Comparison of ENCODE assay signal across 12 cellular contexts in the genomic region with DNA sequence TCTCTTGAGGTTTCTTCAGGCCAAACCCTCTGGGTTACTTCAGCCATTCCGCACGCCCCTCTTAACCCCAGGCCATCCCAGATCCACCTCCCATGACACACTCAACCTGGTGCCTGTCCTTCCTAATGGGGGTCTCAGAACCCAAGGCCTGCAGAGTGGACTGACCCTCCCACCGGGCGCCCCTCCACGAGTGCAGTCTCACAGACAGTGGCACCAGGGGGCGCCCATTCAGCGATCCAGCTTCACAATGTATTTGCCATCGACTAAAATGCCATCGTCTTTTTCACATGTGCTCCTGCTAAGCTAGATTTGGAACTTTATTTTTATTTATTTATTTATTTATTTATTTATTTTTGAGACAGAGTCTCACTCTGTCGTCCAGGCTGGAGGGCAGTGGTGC. TPM values are rescaled to one million over a fixed set of nuclear protein-coding genes. Genes with fewer than 3 reads are reported as not detected.
A peak's percentile ranks its signal among the peaks of the same experiment; 100 is the strongest.
DNase-seq lines count a peak whose midpoint lies in the region; ATAC-seq and TF ChIP-seq lines count a peak whose summit lies in the region.
"Had no signal": no experiment of that assay in that cellular context is flagged by ENCODE, and none has a peak within 500 bp of the region (broad histone marks: within the 10 kb centered on the region; RNA-seq: fewer than 3 reads in every experiment).

No MANE protein-coding gene starts in this region.

- no peaks in the 10 kb centered on the region for H3K27me3 ChIP-seq in right lobe of liver

- no peak overlapping the region for H3K4me3 ChIP-seq in AG09309 (ENCODE audit: control insufficient read depth, low read depth, low read length)
- H3K4me3 ChIP-seq in astrocyte of the cerebellum (ENCODE audit: low read depth, low read length): no peak overlapping the region
- no peak overlapping the region for H3K4me3 ChIP-seq in right lobe of liver

- peak; percentile 18 for TF ChIP-seq CTCF in AG09309 (IDR thresholded peaks at IDR 0.05; ENCODE audit: control insufficient read depth, insufficient read depth, low read depth, low read length, missing control alignments)
- peak; percentile 39 for TF ChIP-seq CTCF in GM13977 (IDR thresholded peaks at IDR 0.05; ENCODE audit: extremely low read depth, insufficient read depth, missing control alignments)
- peak; percentile 40 for TF ChIP-seq CTCF in astrocyte of the cerebellum (IDR thresholded peaks at IDR 0.05; ENCODE audit: low read depth, low read length, missing control alignments)
- TF ChIP-seq CTCF in right lobe of liver (IDR thresholded peaks at IDR 0.05): peak in 3 of 4 donors; percentile 30 to 48 (median 34)

- no peak overlapping the region for H3K27ac ChIP-seq in right lobe of liver

- TF ChIP-seq POLR2A in right lobe of liver (IDR thresholded peaks at IDR 0.05): no peak

- WGBS in right lobe of liver (ENCODE audit: insufficient coverage, low coverage, low lambda C conversion rate, missing lambda C conversion rate): 63% methylated on average over 9 of the region's 10 CpGs

- ATAC-seq in right lobe of liver (peak; percentile 56 to 66 (median 62)), esophagus mucosa (no peak), GM18498 (IDR thresholded peaks at IDR 0.05; ENCODE audit: unreplicated experiment) (no peak)

- H3K4me1 ChIP-seq in right lobe of liver: no peaks in the 10 kb centered on the region

- no peak for DNase-seq in AG09309 (ENCODE audit: low read depth)
- no peak for DNase-seq in GM13977 (ENCODE audit: low spot score)
- no peak for DNase-seq in astrocyte of the cerebellum (ENCODE audit: low read depth)
- DNase-seq in right lobe of liver: peak in 2 of 3 donors; percentile 46 to 49
- no peak for DNase-seq in NCI-H2029 treated with DMSO at 0.1 percent for 48 hours (lab: John Stamatoyannopoulos, UW)
- no peak for DNase-seq in DMS79 (lab: John Stamatoyannopoulos, UW)
- DNase-seq: activated naive CD4-positive, alpha-beta T cell treated with anti-CD3 and anti-CD28 coated beads for 36 hours; GF-D8; HCEC 1CT; T-helper 2 cell had no signal

- H3K36me3 ChIP-seq in right lobe of liver: no peaks in the 10 kb centered on the region

- intact Hi-C loops in right lobe of liver (cut with DNase I): no loop called here

- in situ Hi-C loops in GM13977 (cut with MboI; ENCODE audit: low pct_unique_long_range_greater_than_20kb, low sequenced_read_pairs, unreplicated experiment): no loop called here
- in situ Hi-C loops in astrocyte of the cerebellum (cut with HindIII; ENCODE audit: low sequenced_read_pairs): no loop called here

- H3K9me3 ChIP-seq in right lobe of liver: no peaks in the 10 kb centered on the region

RNA-seq across cellular contexts. Expression of a gene that starts 38.5 kb away (rescaled TPM):
- total RNA-seq in right lobe of liver (1 to 10 TPM; 3.5 to 8.1 (median 5.5) TPM), esophagus mucosa (6.2 TPM)

Comparison
In these comparisons a context has a peak if more than half of its experiments do, and no peak if none do; other contexts are left out.
1. DNase-seq: peak in right lobe of liver (2 of 3); none in AG09309 (single experiment), GM13977 (single experiment), astrocyte of the cerebellum (single experiment), NCI-H2029 treated with DMSO at 0.1 percent for 48 hours (single experiment) and DMS79 (single experiment).
2. ATAC-seq: peak in right lobe of liver (4 of 4); none in esophagus mucosa (single experiment) and GM18498 (single experiment).
3. Peak in every context shown above with its lines, with median percentiles within 50 percentile points of each other: CTCF ChIP-seq.